Comparison of ENCODE assay signal across 8 cellular contexts in genomic region chr4:108620101-108620932, GRCh38. TPM values are rescaled to one million over a fixed set of nuclear protein-coding genes. Genes with fewer than 3 reads are reported as not detected.
DNase-seq lines count a peak whose midpoint lies in the region; ATAC-seq and TF ChIP-seq lines count a peak whose summit lies in the region.

TSS of gene RPL34 (plus strand) at chr4:108620576. CDS start at chr4:108621960, 1,384 bp downstream.

- no peak for TF ChIP-seq CTCF in GM13977 (IDR thresholded peaks at IDR 0.05; ENCODE audit: extremely low read depth, insufficient read depth, missing control alignments)
- TF ChIP-seq CTCF in upper lobe of right lung (IDR thresholded peaks at IDR 0.05) = no peak

- ATAC-seq in HG02884 (IDR thresholded peaks at IDR 0.05; ENCODE audit: unreplicated experiment) = peak; percentile 100
- ATAC-seq in left cardiac atrium = peak; percentile 100
- peak; percentile 100 for ATAC-seq in upper lobe of right lung

- DNase-seq in GM13977 (ENCODE audit: low spot score) (peak; percentile 86), NCI-H1694 (lab: John Stamatoyannopoulos, UW) (peak; percentile 91), amniotic stem cell (lab: John Stamatoyannopoulos, UW) (peak; percentile 97), left cardiac atrium (peak; percentile 99), posterior vena cava (ENCODE audit: low spot score) (peak; percentile 99), upper lobe of right lung (peak; percentile 98)

- peak within 1 kb of the TSS; percentile 85 for H3K27ac ChIP-seq in upper lobe of right lung

- H3K27ac Mint-ChIP-seq in T-helper 1 cell treated with Interleukin-12 subunit alpha and Interleukin-12 subunit beta and Interleukin-4 antibody, amounts not matched to agents 30 μg/mL and 1 μg/mL, for 36 hours = peak within 1 kb of the TSS; percentile 91

- peaks cover 60% of the 10 kb centered on the region for H3K36me3 Mint-ChIP-seq in T-helper 1 cell treated with Interleukin-12 subunit alpha and Interleukin-12 subunit beta and Interleukin-4 antibody, amounts not matched to agents 30 μg/mL and 1 μg/mL, for 36 hours (ENCODE audit: low read depth)

- H3K36me3 ChIP-seq in upper lobe of right lung = peaks cover 38% of the 10 kb centered on the region

- H3K27me3 Mint-ChIP-seq in T-helper 1 cell treated with Interleukin-12 subunit alpha and Interleukin-12 subunit beta and Interleukin-4 antibody, amounts not matched to agents 30 μg/mL and 1 μg/mL, for 36 hours (ENCODE audit: low read depth) = no peaks in the 10 kb centered on the region

- H3K27me3 ChIP-seq in upper lobe of right lung = no peaks in the 10 kb centered on the region

- H3K4me3 Mint-ChIP-seq in T-helper 1 cell treated with Interleukin-12 subunit alpha and Interleukin-12 subunit beta and Interleukin-4 antibody, amounts not matched to agents 30 μg/mL and 1 μg/mL, for 36 hours = peak within 1 kb of the TSS; percentile 96

- H3K4me3 ChIP-seq in upper lobe of right lung = peak within 1 kb of the TSS; percentile 75

- peaks cover 21% of the 10 kb centered on the region for H3K4me1 ChIP-seq in upper lobe of right lung

- peaks cover 9% of the 10 kb centered on the region for H3K9me3 Mint-ChIP-seq in T-helper 1 cell treated with Interleukin-12 subunit alpha and Interleukin-12 subunit beta and Interleukin-4 antibody, amounts not matched to agents 30 μg/mL and 1 μg/mL, for 36 hours

- peaks cover 40% of the 10 kb centered on the region for H3K4me1 Mint-ChIP-seq in T-helper 1 cell treated with Interleukin-12 subunit alpha and Interleukin-12 subunit beta and Interleukin-4 antibody, amounts not matched to agents 30 μg/mL and 1 μg/mL, for 36 hours (ENCODE audit: low read depth)

- peaks cover 6% of the 10 kb centered on the region for H3K9me3 ChIP-seq in upper lobe of right lung

- in situ Hi-C loops in GM13977 (cut with MboI; ENCODE audit: low pct_unique_long_range_greater_than_20kb, low sequenced_read_pairs, unreplicated experiment) = no loop called here

- intact Hi-C loops in left cardiac atrium (cut with DNase I) (no loop called here), posterior vena cava (cut with DNase I) (no loop called here), upper lobe of right lung (cut with DNase I) (no loop called here)

RNA-seq across cellular contexts. Expression of gene RPL34, which starts in this region (rescaled TPM):
- 100 to 1,000 TPM; 772 to 795 TPM for total RNA-seq in left cardiac atrium
- 100 to 1,000 TPM; 895 to 979 TPM for total RNA-seq in posterior vena cava
- 993 TPM for total RNA-seq in upper lobe of right lung

Comparison
In these comparisons a context has a peak if more than half of its experiments do, and no peak if none do; other contexts are left out.
1. Peak in every context shown above with its lines: DNase-seq, ATAC-seq, H3K4me3 ChIP-seq and H3K27ac ChIP-seq.